In genomic region chr1:220544901-220545303, GRCh38 we compare ENCODE assay signal across 11 cellular contexts. TPM values are rescaled to one million over a fixed set of nuclear protein-coding genes. Genes with fewer than 3 reads are reported as not detected.
DNase-seq lines count a peak whose midpoint lies in the region; ATAC-seq and TF ChIP-seq lines count a peak whose summit lies in the region.
"Had no signal": no experiment of that assay in that cellular context is flagged by ENCODE, and none has a peak within 500 bp of the region (broad histone marks: within the 10 kb centered on the region; RNA-seq: fewer than 3 reads in every experiment).

No MANE protein-coding gene starts in this region.

- H3K36me3 ChIP-seq in hepatocyte (replicated peaks; ENCODE audit: insufficient read depth, low read depth) (no peaks in the 10 kb centered on the region), suprapubic skin (no peaks in the 10 kb centered on the region)

- 73% methylated on average over 3 of the region's 3 CpGs for WGBS in hepatocyte (ENCODE audit: low lambda C conversion rate, missing lambda C conversion rate)
- 88% methylated on average over 3 of the region's 3 CpGs for WGBS in suprapubic skin

- H2AFZ ChIP-seq in hepatocyte, result no peak overlapping the region

- H3K27me3 ChIP-seq in AG04450 (ENCODE audit: control insufficient read depth, insufficient read depth, low read length) (no peaks in the 10 kb centered on the region), hepatocyte (no peaks in the 10 kb centered on the region), suprapubic skin (no peaks in the 10 kb centered on the region)

- POLR2A ChIA-PET in AG04450 (lab: Yijun Ruan, JAX), result no interaction called here

- no peaks in the 10 kb centered on the region for H3K9me2 ChIP-seq in hepatocyte (replicated peaks; ENCODE audit: insufficient read depth)

- TF ChIP-seq CTCF in AG04450 (IDR thresholded peaks at IDR 0.05; ENCODE audit: low read depth, low read length) (peak; percentile 20; the same call in 1 of the 2 replicates), hepatocyte (IDR thresholded peaks at IDR 0.05; ENCODE audit: poor library complexity) (peak; percentile 16), suprapubic skin (IDR thresholded peaks at IDR 0.05) (no peak)

- TF ChIP-seq EP300 in suprapubic skin (IDR thresholded peaks at IDR 0.05), result no peak

- no peaks in the 10 kb centered on the region for H4K20me1 ChIP-seq in hepatocyte (ENCODE audit: insufficient read depth, poor library complexity, severe bottlenecking)

- DNase-seq in AG04450 (ENCODE audit: low read depth, low spot score) (no peak), RPMI8226 (peak; percentile 43), hepatocyte (ENCODE audit: low spot score) (peak; percentile 18), NCI-H526 treated with DMSO at 0.1 percent for 48 hours (lab: John Stamatoyannopoulos, UW) (no peak), suprapubic skin (ENCODE audit: low spot score in 2 of 2) (no peak)
- no peak for DNase-seq in stimulated activated CD4-positive, alpha-beta T cell treated with anti-CD3 and anti-CD28 coated beads, Interleukin-4, amount 100 ng/mL, for 1 hour
- DNase-seq: activated CD4-positive, alpha-beta T cell treated with anti-CD3 and anti-CD28 coated beads, Interleukin-2, amount 10 ng/mL, durations not matched to agents 24 days and 14 days; CD8-positive, alpha-beta T cell; NK-92 treated with Interleukin-12 subunit alpha and Interleukin-12 subunit beta, amount 100 ng/mL, for 24 hours had no signal

- peaks cover 55% of the 10 kb centered on the region for H3K79me2 ChIP-seq in hepatocyte

- peak; percentile 55 for ATAC-seq in GM19043 (IDR thresholded peaks at IDR 0.05; ENCODE audit: low read depth, unreplicated experiment)
- ATAC-seq in GM21529 (IDR thresholded peaks at IDR 0.05; ENCODE audit: unreplicated experiment), result no peak
- ATAC-seq: CD8-positive, alpha-beta T cell had no signal

- H3K4me1 ChIP-seq in hepatocyte (ENCODE audit: insufficient read depth), result no peaks in the 10 kb centered on the region
- H3K4me1 ChIP-seq in suprapubic skin, result no peaks in the 10 kb centered on the region

- TF ChIP-seq POLR2A in suprapubic skin (IDR thresholded peaks at IDR 0.05), result no peak

- CTCF ChIA-PET in AG04450 (lab: Charles Lee), result no interaction called here

- H3K4me2 ChIP-seq in hepatocyte, result no peak overlapping the region

- H3K4me3 ChIP-seq in AG04450 (ENCODE audit: low read depth, low read length) (no peak overlapping the region), hepatocyte (no peak overlapping the region), suprapubic skin (no peak overlapping the region)

- H3K27ac ChIP-seq in AG04450 (ENCODE audit: low read depth, low read length) (no peak overlapping the region), hepatocyte (no peak overlapping the region), suprapubic skin (no peak overlapping the region)

- H3K9me3 ChIP-seq in AG04450 (ENCODE audit: control insufficient read depth, insufficient read depth, low read length) (no peaks in the 10 kb centered on the region), hepatocyte (ENCODE audit: low read depth) (no peaks in the 10 kb centered on the region), suprapubic skin (no peaks in the 10 kb centered on the region)

RNA-seq across cellular contexts. Expression of gene MARK1, which starts 17.0 kb away (rescaled TPM):
- polyA plus RNA-seq in AG04450 (2011; rRNA removed) (not detected in 2 replicates), hepatocyte (1.9 and 4.5 TPM in 2 replicates)
- polyA minus RNA-seq in AG04450 (2011; rRNA and poly(A)+ RNA removed), result not detected in 2 replicates
- total RNA-seq in hepatocyte (5.7 and 7.1 TPM in 2 replicates), suprapubic skin (1 to 10 TPM; 2.9 to 5.2 (median 3.9) TPM)
- total RNA-seq: activated CD4-positive, alpha-beta T cell treated with anti-CD3 and anti-CD28 coated beads, Interleukin-2, amount 10 ng/mL, durations not matched to agents 24 days and 14 days; CD8-positive, alpha-beta T cell had no signal

Comparison
In these comparisons a context has a peak if more than half of its experiments do, and no peak if none do; other contexts are left out.
1. DNase-seq: peak in RPMI8226 (single experiment) and hepatocyte (single experiment); none in AG04450 (single experiment), NCI-H526 treated with DMSO at 0.1 percent for 48 hours (single experiment), stimulated activated CD4-positive, alpha-beta T cell treated with anti-CD3 and anti-CD28 coated beads, Interleukin-4, amount 100 ng/mL, for 1 hour (single experiment) and suprapubic skin (0 of 2).
2. CTCF ChIP-seq: peak in AG04450 (single experiment) and hepatocyte (single experiment); none in suprapubic skin (0 of 2).